Comparison of ENCODE assay signal across 12 cellular contexts in the genomic region with DNA sequence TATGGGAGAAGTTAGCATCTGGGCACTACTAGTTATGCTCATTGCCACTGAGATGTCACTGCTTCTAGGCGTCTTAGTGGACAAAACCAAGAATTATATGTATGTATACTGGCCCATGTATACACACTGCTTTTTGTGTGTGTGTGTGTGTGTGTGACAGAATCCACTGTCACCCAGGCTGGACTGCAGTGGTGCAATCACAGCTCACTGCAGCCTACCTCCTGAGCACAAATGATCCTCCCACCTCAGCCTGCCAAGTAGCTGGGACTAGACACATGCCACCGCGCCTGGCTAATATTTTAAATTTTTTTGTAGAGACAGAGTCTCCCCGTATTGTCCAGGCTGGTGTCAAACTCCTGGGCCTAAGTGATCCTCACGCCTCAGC. TPM values are rescaled to one million over a fixed set of nuclear protein-coding genes. Genes with fewer than 3 reads are reported as not detected.
DNase-seq lines count a peak whose midpoint lies in the region; ATAC-seq and TF ChIP-seq lines count a peak whose summit lies in the region.
"Had no signal": no experiment of that assay in that cellular context is flagged by ENCODE, and none has a peak within 500 bp of the region (broad histone marks: within the 10 kb centered on the region; RNA-seq: fewer than 3 reads in every experiment).

No MANE protein-coding gene starts in this region.

- H3K4me1 ChIP-seq in body of pancreas (peaks cover 53% of the 10 kb centered on the region), right cardiac atrium (ENCODE audit: control insufficient read depth, insufficient read depth, low read length) (peaks cover 13% of the 10 kb centered on the region), sigmoid colon (peaks cover 0 to 31% (median 22%) of the 10 kb centered on the region in 4 donors)

- H3K27me3 Mint-ChIP-seq in Calu3 (ENCODE audit: unreplicated experiment) = no peaks in the 10 kb centered on the region
- no peaks in the 10 kb centered on the region for H3K27me3 Mint-ChIP-seq in activated CD4-positive, alpha-beta T cell treated with anti-CD3 and anti-CD28 coated beads, Interleukin-2, amount 10 ng/mL, durations not matched to agents 24 days and 14 days

- BruUV-seq in Calu3 (replicated peaks; lab: Mats Ljungman, UMichigan) = no TSS peak

- no peak for TF ChIP-seq EP300 in sigmoid colon (IDR thresholded peaks at IDR 0.05)

- peak overlapping the region; percentile 31 for H3K4me3 Mint-ChIP-seq in Calu3 (ENCODE audit: low read depth, unreplicated experiment)
- H3K4me3 Mint-ChIP-seq in activated CD4-positive, alpha-beta T cell treated with anti-CD3 and anti-CD28 coated beads, Interleukin-2, amount 10 ng/mL, durations not matched to agents 24 days and 14 days = no peak overlapping the region
- H3K4me3 Mint-ChIP-seq: activated T-helper 1 cell treated with anti-CD3 and anti-CD28 coated beads, Interleukin-12 subunit alpha, Interleukin-12 subunit beta, Interleukin-2, Interleukin-4 antibody, amounts not matched to agents 30 ng/mL and 10 ng/mL and 1 ng/mL, durations not matched to agents 14 hours and 24 hours and 36 hours; B cell; naive thymus-derived CD4-positive, alpha-beta T cell had no signal

- H3K4me3 ChIP-seq in body of pancreas (no peak overlapping the region), right cardiac atrium (ENCODE audit: low read length) (no peak overlapping the region), sigmoid colon (no peak overlapping the region)

- peak overlapping the region; percentile 92 for H3K27ac Mint-ChIP-seq in Calu3 (ENCODE audit: unreplicated experiment)
- H3K27ac Mint-ChIP-seq in activated CD4-positive, alpha-beta T cell treated with anti-CD3 and anti-CD28 coated beads, Interleukin-2, amount 10 ng/mL, durations not matched to agents 24 days and 14 days = no peak overlapping the region
- H3K27ac Mint-ChIP-seq: activated T-helper 1 cell treated with anti-CD3 and anti-CD28 coated beads, Interleukin-12 subunit alpha, Interleukin-12 subunit beta, Interleukin-2, Interleukin-4 antibody, amounts not matched to agents 30 ng/mL and 10 ng/mL and 1 ng/mL, durations not matched to agents 14 hours and 24 hours and 36 hours; B cell had no signal

- intact Hi-C loops in Calu3 (cut with micrococcal nuclease; ENCODE audit: unreplicated experiment) (loop anchor here (5.0 kb wide), 2 partner anchors 36 to 56 kb away; no protein-coding TSS in a partner anchor), body of pancreas (cut with DNase I) (no loop called here), right cardiac atrium (cut with DNase I) (no loop called here), sigmoid colon (cut with DNase I) (no loop called here)
- intact Hi-C loops in activated CD4-positive, alpha-beta T cell treated with anti-CD3 and anti-CD28 coated beads, Interleukin-2, amount 10 ng/mL, durations not matched to agents 24 days and 14 days (cut with micrococcal nuclease) = no loop called here

- TF ChIP-seq CTCF in Calu3 (IDR thresholded peaks at IDR 0.05; ENCODE audit: unreplicated experiment) = no peak
- no peak for TF ChIP-seq CTCF in body of pancreas (IDR thresholded peaks at IDR 0.05)
- no peak for TF ChIP-seq CTCF in sigmoid colon (IDR thresholded peaks at IDR 0.05)

- H3K27me3 ChIP-seq in body of pancreas (no peaks in the 10 kb centered on the region), right cardiac atrium (ENCODE audit: control insufficient read depth, insufficient read depth) (no peaks in the 10 kb centered on the region), sigmoid colon (no peaks in the 10 kb centered on the region)

- H3K9me3 ChIP-seq in body of pancreas (no peaks in the 10 kb centered on the region), right cardiac atrium (ENCODE audit: control insufficient read depth, low read length) (no peaks in the 10 kb centered on the region), sigmoid colon (no peaks in the 10 kb centered on the region)

- peaks cover 25% of the 10 kb centered on the region for H3K36me3 Mint-ChIP-seq in Calu3 (ENCODE audit: insufficient read depth, unreplicated experiment)
- H3K36me3 Mint-ChIP-seq in activated CD4-positive, alpha-beta T cell treated with anti-CD3 and anti-CD28 coated beads, Interleukin-2, amount 10 ng/mL, durations not matched to agents 24 days and 14 days (ENCODE audit: low read depth) = no peaks in the 10 kb centered on the region

- H3K27ac ChIP-seq in body of pancreas = peak overlapping the region in 2 of 4 donors; percentile 28 to 69
- peak overlapping the region; percentile 95 for H3K27ac ChIP-seq in right cardiac atrium (ENCODE audit: low read length)
- H3K27ac ChIP-seq in sigmoid colon = peak overlapping the region; percentile 49 to 74 (median 70)

- ATAC-seq in body of pancreas (peak; percentile 32), right cardiac atrium (peak; percentile 76 to 85)
- ATAC-seq: naive thymus-derived CD4-positive, alpha-beta T cell had no signal

- TF ChIP-seq POLR2A in body of pancreas (IDR thresholded peaks at IDR 0.05) (no peak), sigmoid colon (IDR thresholded peaks at IDR 0.05) (no peak)

- 45 to 59% methylated on average over 5 of the region's 5 CpGs for WGBS in body of pancreas, 2 donors
- 53% methylated on average over 5 of the region's 5 CpGs for WGBS in right cardiac atrium
- 30 to 68% methylated on average over 5 of the region's 5 CpGs for WGBS in sigmoid colon, 2 donors

- DNase-seq in Calu3 = no peak
- DNase-seq in body of pancreas = peak in 3 of 4 donors; percentile 29 to 37 (median 33)
- peak; percentile 45 to 81 (median 48) for DNase-seq in right cardiac atrium
- DNase-seq in sigmoid colon = peak; percentile 82
- DNase-seq in activated CD4-positive, alpha-beta T cell treated with anti-CD3 and anti-CD28 coated beads, Interleukin-2, amount 10 ng/mL, durations not matched to agents 24 days and 14 days = no peak
- DNase-seq in NCI-H69 (lab: John Stamatoyannopoulos, UW) = no peak
- DNase-seq in NOMO-1 treated with DMSO at 0.1 percent for 48 hours (lab: John Stamatoyannopoulos, UW; ENCODE audit: unreplicated experiment) = no peak
- no peak for DNase-seq in stimulated activated CD8-positive, alpha-beta memory T cell treated with anti-CD3 and anti-CD28 coated beads, Interleukin-4, amount 100 ng/mL, for 48 hours
- DNase-seq: naive thymus-derived CD4-positive, alpha-beta T cell; stimulated activated CD4-positive, alpha-beta T cell treated with anti-CD3 and anti-CD28 coated beads, Interleukin-2, amount 100 ng/mL, for 48 hours had no signal

- H3K4me1 Mint-ChIP-seq in Calu3 (ENCODE audit: low read depth, unreplicated experiment) = peaks cover 72% of the 10 kb centered on the region
- peaks cover 9% of the 10 kb centered on the region for H3K4me1 Mint-ChIP-seq in activated CD4-positive, alpha-beta T cell treated with anti-CD3 and anti-CD28 coated beads, Interleukin-2, amount 10 ng/mL, durations not matched to agents 24 days and 14 days

- CTCF ChIA-PET in Calu3 (lab: Charles Lee) = no interaction called here

- no peaks in the 10 kb centered on the region for H3K9me3 Mint-ChIP-seq in Calu3 (ENCODE audit: low read depth, unreplicated experiment)
- H3K9me3 Mint-ChIP-seq in activated CD4-positive, alpha-beta T cell treated with anti-CD3 and anti-CD28 coated beads, Interleukin-2, amount 10 ng/mL, durations not matched to agents 24 days and 14 days = no peaks in the 10 kb centered on the region
- H3K9me3 Mint-ChIP-seq: activated T-helper 1 cell treated with anti-CD3 and anti-CD28 coated beads, Interleukin-12 subunit alpha, Interleukin-12 subunit beta, Interleukin-2, Interleukin-4 antibody, amounts not matched to agents 30 ng/mL and 10 ng/mL and 1 ng/mL, durations not matched to agents 14 hours and 24 hours and 36 hours; naive thymus-derived CD4-positive, alpha-beta T cell had no signal

- H3K36me3 ChIP-seq in body of pancreas (replicated peaks in 1 of 2; ENCODE audit: insufficient read depth in 1 of 2, low read depth in 2 of 2) (no peaks in the 10 kb centered on the region), sigmoid colon (no peaks in the 10 kb centered on the region)

RNA-seq across cellular contexts. Expression of a gene that starts 25.2 kb away (rescaled TPM):
- total RNA-seq in Calu3 (2022) (48.9 and 67.6 TPM in 2 replicates), body of pancreas (10 to 100 TPM; 48.8 to 53.4 TPM), right cardiac atrium (10 to 100 TPM; 21.9 to 33.5 (median 23.3) TPM), sigmoid colon (100 to 1,000 TPM in 1 of 4 donors, 10 to 100 TPM in 3; 39.7 to 111 (median 41.6) TPM)
- polyA plus RNA-seq in right cardiac atrium (19.9 TPM), sigmoid colon (100 to 1,000 TPM; 108 to 181 (median 175) TPM)
- 94.6 and 98.2 TPM in 2 replicates for total RNA-seq in activated CD4-positive, alpha-beta T cell treated with anti-CD3 and anti-CD28 coated beads, Interleukin-2, amount 10 ng/mL, durations not matched to agents 24 days and 14 days

Comparison
In these comparisons a context has a peak if more than half of its experiments do, and no peak if none do; other contexts are left out.
1. DNase-seq: peak in body of pancreas (3 of 4), right cardiac atrium (3 of 3) and sigmoid colon (single experiment); none in Calu3 (single experiment), activated CD4-positive, alpha-beta T cell treated with anti-CD3 and anti-CD28 coated beads, Interleukin-2, amount 10 ng/mL, durations not matched to agents 24 days and 14 days (single experiment), NCI-H69 (single experiment), NOMO-1 treated with DMSO at 0.1 percent for 48 hours (single experiment) and stimulated activated CD8-positive, alpha-beta memory T cell treated with anti-CD3 and anti-CD28 coated beads, Interleukin-4, amount 100 ng/mL, for 48 hours (single experiment).